ENCODE assay signal across 8 cellular contexts in genomic region chr2:62717503-62718081, GRCh38.
"Had no signal": no experiment of that assay in that cellular context is flagged by ENCODE, and none has a peak within 500 bp of the region (broad histone marks: within the 10 kb centered on the region; RNA-seq: fewer than 3 reads in every experiment).

No MANE protein-coding gene starts in this region.

- H3K4me3 ChIP-seq: GM23248, HAP-1 had no signal

- DNase-seq: GM23248, GOT3, H7, HFFc6, IMR-90 had no signal

- H3K9me3 ChIP-seq: HAP-1 had no signal

- ATAC-seq: HCT116 had no signal

- H2AFZ ChIP-seq: GM23248 had no signal

- H3K9ac ChIP-seq: GM23248 had no signal

- H3K4me1 ChIP-seq: HAP-1 had no signal

- H3K36me3 ChIP-seq: HAP-1 had no signal

- H3K27ac ChIP-seq: GM23248, HL-60 had no signal
